In the genomic region with DNA sequence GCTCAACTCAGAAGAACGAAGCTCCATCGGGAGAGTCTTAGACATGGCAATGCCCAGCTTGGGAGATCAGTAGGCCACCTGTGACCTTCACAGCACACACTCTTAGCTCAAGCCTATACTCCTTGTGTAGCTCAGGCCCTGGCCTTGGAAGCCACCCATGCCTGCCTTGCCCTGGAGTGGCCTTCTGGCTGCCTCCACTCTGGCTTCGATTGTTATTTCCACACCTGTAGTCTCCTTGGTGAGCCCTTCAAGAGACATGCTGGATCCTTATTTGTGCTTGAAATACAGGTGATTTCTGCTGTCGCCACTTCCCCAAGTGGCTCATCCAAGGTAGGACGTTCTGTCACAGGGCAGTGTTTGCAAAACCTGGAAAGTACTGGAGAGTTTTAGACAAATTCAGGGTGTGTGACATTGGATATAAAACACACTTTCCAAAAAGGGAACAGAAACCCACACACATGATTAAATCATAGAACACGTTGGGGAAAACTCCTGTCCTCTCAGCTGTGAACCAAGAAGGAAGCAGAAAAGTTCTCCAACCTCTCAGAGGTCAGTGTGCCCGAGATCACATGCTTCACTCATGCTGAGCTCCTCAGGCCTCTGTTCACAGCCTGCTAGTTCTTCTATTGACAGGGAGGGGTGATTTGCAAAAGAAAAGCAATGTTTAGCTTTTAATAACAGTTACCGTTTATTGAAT, we compare ENCODE assay signal across 1 cellular context.
TF ChIP-seq lines count a peak whose summit lies in the region.

No MANE protein-coding gene starts in this region.

TF ChIP-seq in GM12878, 131 proteins besides CTCF, POLR2A, EP300 and RAD21 (continued from another document):
- TF ChIP-seq, protein P1, sequence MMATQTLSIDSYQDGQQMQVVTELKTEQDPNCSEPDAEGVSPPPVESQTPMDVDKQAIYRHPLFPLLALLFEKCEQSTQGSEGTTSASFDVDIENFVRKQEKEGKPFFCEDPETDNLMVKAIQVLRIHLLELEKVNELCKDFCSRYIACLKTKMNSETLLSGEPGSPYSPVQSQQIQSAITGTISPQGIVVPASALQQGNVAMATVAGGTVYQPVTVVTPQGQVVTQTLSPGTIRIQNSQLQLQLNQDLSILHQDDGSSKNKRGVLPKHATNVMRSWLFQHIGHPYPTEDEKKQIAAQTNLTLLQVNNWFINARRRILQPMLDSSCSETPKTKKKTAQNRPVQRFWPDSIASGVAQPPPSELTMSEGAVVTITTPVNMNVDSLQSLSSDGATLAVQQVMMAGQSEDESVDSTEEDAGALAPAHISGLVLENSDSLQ (IDR thresholded peaks at IDR 0.05) = no peak
- TF ChIP-seq SUPT20H (IDR thresholded peaks at IDR 0.05; ENCODE audit: borderline replicate concordance, control insufficient read depth, low read depth, low read length) (no peak), MEF2A (IDR thresholded peaks at IDR 0.05; ENCODE audit: insufficient read depth, low read depth, low read length) (0 out of 2 replicates have a peak, but pooled peaks have one; percentile 14), RAD51 (IDR thresholded peaks at IDR 0.05) (peak; percentile 43; the same call in 1 of the 2 replicates), BHLHE40 (IDR thresholded peaks at IDR 0.05; ENCODE audit: borderline replicate concordance in 1 of 2, low read depth in 2 of 2, low read length in 1 of 2) (peak; percentile 25 to 53; a peak in 2 of 4 replicates), DPF2 (IDR thresholded peaks at IDR 0.05) (peak; percentile 69; the same call in 1 of the 2 replicates), EED (IDR thresholded peaks at IDR 0.05; ENCODE audit: low read depth) (peak; percentile 55), MXI1 (IDR thresholded peaks at IDR 0.05; ENCODE audit: low read depth, low read length) (no peak), WRNIP1 (IDR thresholded peaks at IDR 0.05; ENCODE audit: borderline replicate concordance, low read depth, low read length) (no peak), CREM (IDR thresholded peaks at IDR 0.05; ENCODE audit: low read depth) (peak; percentile 22; the same call in 1 of the 2 replicates), BCL11A (IDR thresholded peaks at IDR 0.05; ENCODE audit: low read depth, low read length) (0 out of 2 replicates have a peak, but pooled peaks have one; percentile 19), NFIC (IDR thresholded peaks at IDR 0.05; ENCODE audit: low read depth, low read length) (peak; percentile 46; the same call in 1 of the 2 replicates), PAX5 (IDR thresholded peaks at IDR 0.05; ENCODE audit: borderline replicate concordance, low read depth, low read length) (peak; percentile 42; the same call in 1 of the 2 replicates), RBBP5 (conservative IDR thresholded peaks at IDR 0.05) (no peak), SP1 (IDR thresholded peaks at IDR 0.05; ENCODE audit: low read depth, low read length) (peak; percentile 12), LARP7 (IDR thresholded peaks at IDR 0.05) (no peak), SREBF1 (IDR thresholded peaks at IDR 0.05; ENCODE audit: low read length) (no peak), RUNX3 (IDR thresholded peaks at IDR 0.05; ENCODE audit: low read length) (peak; percentile 61), SPI1 (IDR thresholded peaks at IDR 0.05; ENCODE audit: borderline replicate concordance, insufficient read depth, low read depth, low read length) (peak; percentile 92), BRCA1 (IDR thresholded peaks at IDR 0.05; ENCODE audit: low read depth, low read length) (no peak), BMI1 (IDR thresholded peaks at IDR 0.05; ENCODE audit: borderline replicate concordance) (no peak), IKZF1 (conservative IDR thresholded peaks at IDR 0.05) (peak; percentile 83), RFX5 (IDR thresholded peaks at IDR 0.05; ENCODE audit: low read depth, low read length) (no peak), MTA2 (IDR thresholded peaks at IDR 0.05; ENCODE audit: low read depth) (peak; percentile 60; the same call in 1 of the 2 replicates), ATF7 (IDR thresholded peaks at IDR 0.05; ENCODE audit: low read depth) (peak; percentile 10; the same call in 1 of the 2 replicates), IKZF2 (IDR thresholded peaks at IDR 0.05) (peak; percentile 81), STAT3 (IDR thresholded peaks at IDR 0.05; ENCODE audit: low read depth, low read length) (no peak), RELA (IDR thresholded peaks at IDR 0.05; ENCODE audit: borderline replicate concordance, partially characterized antibody) (no peak), SMARCA5 (IDR thresholded peaks at IDR 0.05) (no peak)
- TF ChIP-seq, protein P2, sequence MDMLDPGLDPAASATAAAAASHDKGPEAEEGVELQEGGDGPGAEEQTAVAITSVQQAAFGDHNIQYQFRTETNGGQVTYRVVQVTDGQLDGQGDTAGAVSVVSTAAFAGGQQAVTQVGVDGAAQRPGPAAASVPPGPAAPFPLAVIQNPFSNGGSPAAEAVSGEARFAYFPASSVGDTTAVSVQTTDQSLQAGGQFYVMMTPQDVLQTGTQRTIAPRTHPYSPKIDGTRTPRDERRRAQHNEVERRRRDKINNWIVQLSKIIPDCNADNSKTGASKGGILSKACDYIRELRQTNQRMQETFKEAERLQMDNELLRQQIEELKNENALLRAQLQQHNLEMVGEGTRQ (IDR thresholded peaks at IDR 0.05; ENCODE audit: borderline replicate concordance, low read depth, low read length) = no peak
- TF ChIP-seq, protein P3, sequence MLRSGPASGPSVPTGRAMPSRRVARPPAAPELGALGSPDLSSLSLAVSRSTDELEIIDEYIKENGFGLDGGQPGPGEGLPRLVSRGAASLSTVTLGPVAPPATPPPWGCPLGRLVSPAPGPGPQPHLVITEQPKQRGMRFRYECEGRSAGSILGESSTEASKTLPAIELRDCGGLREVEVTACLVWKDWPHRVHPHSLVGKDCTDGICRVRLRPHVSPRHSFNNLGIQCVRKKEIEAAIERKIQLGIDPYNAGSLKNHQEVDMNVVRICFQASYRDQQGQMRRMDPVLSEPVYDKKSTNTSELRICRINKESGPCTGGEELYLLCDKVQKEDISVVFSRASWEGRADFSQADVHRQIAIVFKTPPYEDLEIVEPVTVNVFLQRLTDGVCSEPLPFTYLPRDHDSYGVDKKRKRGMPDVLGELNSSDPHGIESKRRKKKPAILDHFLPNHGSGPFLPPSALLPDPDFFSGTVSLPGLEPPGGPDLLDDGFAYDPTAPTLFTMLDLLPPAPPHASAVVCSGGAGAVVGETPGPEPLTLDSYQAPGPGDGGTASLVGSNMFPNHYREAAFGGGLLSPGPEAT (IDR thresholded peaks at IDR 0.05; ENCODE audit: low read depth) = peak; percentile 46; the same call in 1 of the 2 replicates
- TF ChIP-seq, protein P4, sequence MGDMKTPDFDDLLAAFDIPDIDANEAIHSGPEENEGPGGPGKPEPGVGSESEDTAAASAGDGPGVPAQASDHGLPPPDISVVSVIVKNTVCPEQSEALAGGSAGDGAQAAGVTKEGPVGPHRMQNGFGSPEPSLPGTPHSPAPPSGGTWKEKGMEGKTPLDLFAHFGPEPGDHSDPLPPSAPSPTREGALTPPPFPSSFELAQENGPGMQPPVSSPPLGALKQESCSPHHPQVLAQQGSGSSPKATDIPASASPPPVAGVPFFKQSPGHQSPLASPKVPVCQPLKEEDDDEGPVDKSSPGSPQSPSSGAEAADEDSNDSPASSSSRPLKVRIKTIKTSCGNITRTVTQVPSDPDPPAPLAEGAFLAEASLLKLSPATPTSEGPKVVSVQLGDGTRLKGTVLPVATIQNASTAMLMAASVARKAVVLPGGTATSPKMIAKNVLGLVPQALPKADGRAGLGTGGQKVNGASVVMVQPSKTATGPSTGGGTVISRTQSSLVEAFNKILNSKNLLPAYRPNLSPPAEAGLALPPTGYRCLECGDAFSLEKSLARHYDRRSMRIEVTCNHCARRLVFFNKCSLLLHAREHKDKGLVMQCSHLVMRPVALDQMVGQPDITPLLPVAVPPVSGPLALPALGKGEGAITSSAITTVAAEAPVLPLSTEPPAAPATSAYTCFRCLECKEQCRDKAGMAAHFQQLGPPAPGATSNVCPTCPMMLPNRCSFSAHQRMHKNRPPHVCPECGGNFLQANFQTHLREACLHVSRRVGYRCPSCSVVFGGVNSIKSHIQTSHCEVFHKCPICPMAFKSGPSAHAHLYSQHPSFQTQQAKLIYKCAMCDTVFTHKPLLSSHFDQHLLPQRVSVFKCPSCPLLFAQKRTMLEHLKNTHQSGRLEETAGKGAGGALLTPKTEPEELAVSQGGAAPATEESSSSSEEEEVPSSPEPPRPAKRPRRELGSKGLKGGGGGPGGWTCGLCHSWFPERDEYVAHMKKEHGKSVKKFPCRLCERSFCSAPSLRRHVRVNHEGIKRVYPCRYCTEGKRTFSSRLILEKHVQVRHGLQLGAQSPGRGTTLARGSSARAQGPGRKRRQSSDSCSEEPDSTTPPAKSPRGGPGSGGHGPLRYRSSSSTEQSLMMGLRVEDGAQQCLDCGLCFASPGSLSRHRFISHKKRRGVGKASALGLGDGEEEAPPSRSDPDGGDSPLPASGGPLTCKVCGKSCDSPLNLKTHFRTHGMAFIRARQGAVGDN (IDR thresholded peaks at IDR 0.05) = peak; percentile 84; the same call in 1 of the 2 replicates
- TF ChIP-seq, protein P5, sequence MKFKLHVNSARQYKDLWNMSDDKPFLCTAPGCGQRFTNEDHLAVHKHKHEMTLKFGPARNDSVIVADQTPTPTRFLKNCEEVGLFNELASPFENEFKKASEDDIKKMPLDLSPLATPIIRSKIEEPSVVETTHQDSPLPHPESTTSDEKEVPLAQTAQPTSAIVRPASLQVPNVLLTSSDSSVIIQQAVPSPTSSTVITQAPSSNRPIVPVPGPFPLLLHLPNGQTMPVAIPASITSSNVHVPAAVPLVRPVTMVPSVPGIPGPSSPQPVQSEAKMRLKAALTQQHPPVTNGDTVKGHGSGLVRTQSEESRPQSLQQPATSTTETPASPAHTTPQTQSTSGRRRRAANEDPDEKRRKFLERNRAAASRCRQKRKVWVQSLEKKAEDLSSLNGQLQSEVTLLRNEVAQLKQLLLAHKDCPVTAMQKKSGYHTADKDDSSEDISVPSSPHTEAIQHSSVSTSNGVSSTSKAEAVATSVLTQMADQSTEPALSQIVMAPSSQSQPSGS (IDR thresholded peaks at IDR 0.05; ENCODE audit: low read length) = 0 out of 2 replicates have a peak, but pooled peaks have one; percentile 53
- TF ChIP-seq, protein P6, sequence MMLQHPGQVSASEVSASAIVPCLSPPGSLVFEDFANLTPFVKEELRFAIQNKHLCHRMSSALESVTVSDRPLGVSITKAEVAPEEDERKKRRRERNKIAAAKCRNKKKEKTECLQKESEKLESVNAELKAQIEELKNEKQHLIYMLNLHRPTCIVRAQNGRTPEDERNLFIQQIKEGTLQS (IDR thresholded peaks at IDR 0.05; ENCODE audit: borderline replicate concordance, extremely low read depth, low read depth, low read length) = no peak
- TF ChIP-seq, protein P7, sequence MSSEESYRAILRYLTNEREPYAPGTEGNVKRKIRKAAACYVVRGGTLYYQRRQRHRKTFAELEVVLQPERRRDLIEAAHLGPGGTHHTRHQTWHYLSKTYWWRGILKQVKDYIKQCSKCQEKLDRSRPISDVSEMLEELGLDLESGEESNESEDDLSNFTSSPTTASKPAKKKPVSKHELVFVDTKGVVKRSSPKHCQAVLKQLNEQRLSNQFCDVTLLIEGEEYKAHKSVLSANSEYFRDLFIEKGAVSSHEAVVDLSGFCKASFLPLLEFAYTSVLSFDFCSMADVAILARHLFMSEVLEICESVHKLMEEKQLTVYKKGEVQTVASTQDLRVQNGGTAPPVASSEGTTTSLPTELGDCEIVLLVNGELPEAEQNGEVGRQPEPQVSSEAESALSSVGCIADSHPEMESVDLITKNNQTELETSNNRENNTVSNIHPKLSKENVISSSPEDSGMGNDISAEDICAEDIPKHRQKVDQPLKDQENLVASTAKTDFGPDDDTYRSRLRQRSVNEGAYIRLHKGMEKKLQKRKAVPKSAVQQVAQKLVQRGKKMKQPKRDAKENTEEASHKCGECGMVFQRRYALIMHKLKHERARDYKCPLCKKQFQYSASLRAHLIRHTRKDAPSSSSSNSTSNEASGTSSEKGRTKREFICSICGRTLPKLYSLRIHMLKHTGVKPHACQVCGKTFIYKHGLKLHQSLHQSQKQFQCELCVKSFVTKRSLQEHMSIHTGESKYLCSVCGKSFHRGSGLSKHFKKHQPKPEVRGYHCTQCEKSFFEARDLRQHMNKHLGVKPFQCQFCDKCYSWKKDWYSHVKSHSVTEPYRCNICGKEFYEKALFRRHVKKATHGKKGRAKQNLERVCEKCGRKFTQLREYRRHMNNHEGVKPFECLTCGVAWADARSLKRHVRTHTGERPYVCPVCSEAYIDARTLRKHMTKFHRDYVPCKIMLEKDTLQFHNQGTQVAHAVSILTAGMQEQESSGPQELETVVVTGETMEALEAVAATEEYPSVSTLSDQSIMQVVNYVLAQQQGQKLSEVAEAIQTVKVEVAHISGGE (CRISPR knock-in tag; IDR thresholded peaks at IDR 0.05) = no peak
- TF ChIP-seq, protein P8, sequence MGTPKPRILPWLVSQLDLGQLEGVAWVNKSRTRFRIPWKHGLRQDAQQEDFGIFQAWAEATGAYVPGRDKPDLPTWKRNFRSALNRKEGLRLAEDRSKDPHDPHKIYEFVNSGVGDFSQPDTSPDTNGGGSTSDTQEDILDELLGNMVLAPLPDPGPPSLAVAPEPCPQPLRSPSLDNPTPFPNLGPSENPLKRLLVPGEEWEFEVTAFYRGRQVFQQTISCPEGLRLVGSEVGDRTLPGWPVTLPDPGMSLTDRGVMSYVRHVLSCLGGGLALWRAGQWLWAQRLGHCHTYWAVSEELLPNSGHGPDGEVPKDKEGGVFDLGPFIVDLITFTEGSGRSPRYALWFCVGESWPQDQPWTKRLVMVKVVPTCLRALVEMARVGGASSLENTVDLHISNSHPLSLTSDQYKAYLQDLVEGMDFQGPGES (IDR thresholded peaks at IDR 0.05) = no peak
- TF ChIP-seq, protein P9, sequence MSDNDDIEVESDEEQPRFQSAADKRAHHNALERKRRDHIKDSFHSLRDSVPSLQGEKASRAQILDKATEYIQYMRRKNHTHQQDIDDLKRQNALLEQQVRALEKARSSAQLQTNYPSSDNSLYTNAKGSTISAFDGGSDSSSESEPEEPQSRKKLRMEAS (IDR thresholded peaks at IDR 0.05; ENCODE audit: low read depth, low read length) = no peak; the same call in 1 of the 2 replicates
TF ChIP-seq in GM12878: peak in this region for 19.
